Comparison of ENCODE assay signal across 8 cellular contexts in the genomic region with DNA sequence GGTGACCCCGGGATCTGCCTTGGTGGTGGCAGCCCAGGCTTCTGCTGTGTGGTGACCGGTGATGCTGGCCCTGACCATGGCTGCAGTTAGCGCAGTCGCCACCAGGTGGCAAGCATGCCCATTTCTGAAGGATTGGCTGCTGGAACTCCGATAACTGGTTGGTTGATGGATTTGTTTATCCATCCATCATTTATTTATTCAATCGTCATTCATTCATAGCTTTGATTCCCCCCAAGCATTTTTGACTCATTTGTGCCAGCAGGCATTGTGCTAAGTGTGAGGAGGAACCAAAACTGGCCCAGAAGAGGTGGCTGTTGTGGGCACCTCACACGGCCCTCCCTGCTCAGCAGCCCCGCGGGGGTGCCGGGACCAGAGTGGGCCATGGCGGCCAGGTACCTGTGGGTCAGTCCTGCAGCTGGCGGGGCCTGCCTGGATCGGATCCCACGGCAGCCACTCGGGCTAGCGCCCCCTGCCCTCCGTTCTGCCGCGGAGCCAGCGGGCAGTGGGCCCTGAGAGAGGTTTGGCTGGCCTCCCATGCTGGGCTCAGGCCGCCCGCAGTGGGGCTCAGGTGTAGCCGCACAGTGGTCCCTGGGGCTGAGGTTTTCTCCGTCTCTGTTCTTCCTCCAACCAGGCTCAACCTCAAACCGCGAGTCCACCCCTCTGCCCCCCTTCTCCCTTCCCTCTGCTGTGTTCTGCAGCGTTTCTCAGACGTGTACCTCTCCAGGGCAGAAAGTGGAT. TPM values are rescaled to one million over a fixed set of nuclear protein-coding genes. Genes with fewer than 3 reads are reported as not detected.
DNase-seq lines count a peak whose midpoint lies in the region; ATAC-seq and TF ChIP-seq lines count a peak whose summit lies in the region.

No MANE protein-coding gene starts in this region.

- H3K9me2 ChIP-seq in OCI-LY7 (ENCODE audit: insufficient read depth, low read length), result no peaks in the 10 kb centered on the region

- peak overlapping the region; percentile 32; the same call in 1 of the 2 replicates for H2AFZ ChIP-seq in OCI-LY7 (ENCODE audit: low read length)

- peak overlapping the region; percentile 97 for H3K27ac Mint-ChIP-seq in HFFc6
- peak overlapping the region in 2 of 10 donors; percentile 37 to 53 for H3K27ac Mint-ChIP-seq in naive thymus-derived CD8-positive, alpha-beta T cell

- DNase-seq in CD1c-positive myeloid dendritic cell (ENCODE audit: extremely low spot score), result peak; percentile 75
- DNase-seq in HFFc6, result peak; percentile 88
- DNase-seq in OCI-LY7 (ENCODE audit: low spot score), result peak; percentile 64
- DNase-seq in activated T-cell treated with anti-CD3 and anti-CD28 coated beads, Interleukin-2, amount 50 U/mL, for 1 hour, result peak; percentile 86
- DNase-seq in esophagus squamous epithelium (lab: John Stamatoyannopoulos, UW), result no peak
- peak; percentile 50 to 84 (median 73) for DNase-seq in naive thymus-derived CD8-positive, alpha-beta T cell
- DNase-seq in stimulated activated CD8-positive, alpha-beta memory T cell treated with anti-CD3 and anti-CD28 coated beads, Interleukin-7, amount 100 ng/mL, for 48 hours (ENCODE audit: extremely low read depth in 1 of 2, low read depth in 1 of 2), result peak; percentile 52 to 53

- no peak for TF ChIP-seq POLR2A in esophagus squamous epithelium (IDR thresholded peaks at IDR 0.05)

- H3K9me3 Mint-ChIP-seq in HFFc6, result no peaks in the 10 kb centered on the region
- H3K9me3 Mint-ChIP-seq in naive thymus-derived CD8-positive, alpha-beta T cell, result no peaks in the 10 kb centered on the region

- H3K27me3 Mint-ChIP-seq in HFFc6 (ENCODE audit: insufficient read depth), result no peaks in the 10 kb centered on the region; the same call in 1 of the 2 replicates
- H3K27me3 Mint-ChIP-seq in naive thymus-derived CD8-positive, alpha-beta T cell, result peaks cover 14 to 38% (median 23%) of the 10 kb centered on the region in 5 donors

- H3K4me3 ChIP-seq in OCI-LY7 (ENCODE audit: low read depth, low read length, poor library complexity, severe bottlenecking) (no peak overlapping the region), esophagus squamous epithelium (peak overlapping the region in 3 of 4 donors; percentile 26 to 54 (median 30))

- BruUV-seq in OCI-LY7 (replicated peaks; lab: Mats Ljungman, UMichigan), result no TSS peak

- POLR2A ChIA-PET in OCI-LY7 (lab: Charles Lee), result no interaction called here
- POLR2A ChIA-PET in naive thymus-derived CD8-positive, alpha-beta T cell (lab: Charles Lee), result no interaction called here

- H3K79me2 ChIP-seq in OCI-LY7 (ENCODE audit: insufficient read depth, low read depth, low read length), result no peaks in the 10 kb centered on the region

- H3K4me1 ChIP-seq in OCI-LY7 (ENCODE audit: insufficient read depth, low read length, poor library complexity, severe bottlenecking), result peaks cover 4% of the 10 kb centered on the region
- H3K4me1 ChIP-seq in esophagus squamous epithelium, result peaks cover 15 to 22% (median 18%) of the 10 kb centered on the region in 3 donors

- peak overlapping the region; percentile 15 for H3K4me2 ChIP-seq in OCI-LY7 (ENCODE audit: low read length)

- no peaks in the 10 kb centered on the region for H4K20me1 ChIP-seq in OCI-LY7 (ENCODE audit: insufficient read depth, low read length)

- H3K4me3 Mint-ChIP-seq in HFFc6, result peak overlapping the region; percentile 88
- peak overlapping the region in 9 of 10 donors; percentile 7 to 70 (median 40) for H3K4me3 Mint-ChIP-seq in naive thymus-derived CD8-positive, alpha-beta T cell

- CTCF ChIA-PET in OCI-LY7 (lab: Charles Lee; ENCODE audit: unreplicated experiment), result interaction anchor here (1.3 kb wide), 1 partner anchor 60 kb away, joined by 4 read pairs; no protein-coding TSS in a partner anchor

- no peak overlapping the region for H3K27ac ChIP-seq in OCI-LY7 (ENCODE audit: low read depth, low read length, poor library complexity, severe bottlenecking)
- H3K27ac ChIP-seq in esophagus squamous epithelium, result peak overlapping the region in 3 of 4 donors; percentile 22 to 68 (median 50)

- ATAC-seq in naive thymus-derived CD8-positive, alpha-beta T cell, result peak; percentile 84 to 92
- ATAC-seq in GM21381 (IDR thresholded peaks at IDR 0.05; ENCODE audit: unreplicated experiment), result no peak

- H3K36me3 ChIP-seq in OCI-LY7 (ENCODE audit: insufficient read depth, low read length), result no peaks in the 10 kb centered on the region
- no peaks in the 10 kb centered on the region for H3K36me3 ChIP-seq in esophagus squamous epithelium

- peaks cover 0 to 7% (median 0%) of the 10 kb centered on the region in 4 donors for H3K27me3 ChIP-seq in esophagus squamous epithelium

- H3K9me3 ChIP-seq in OCI-LY7 (ENCODE audit: low read length), result peaks cover 15% of the 10 kb centered on the region
- H3K9me3 ChIP-seq in esophagus squamous epithelium, result no peaks in the 10 kb centered on the region

- TF ChIP-seq CTCF in HFFc6 (IDR thresholded peaks at IDR 0.05) (peak; percentile 99), OCI-LY7 (conservative IDR thresholded peaks at IDR 0.05; ENCODE audit: low read length) (peak; percentile 96), esophagus squamous epithelium (IDR thresholded peaks at IDR 0.05) (peak; percentile 79 to 98 (median 97))

- H3K4me1 Mint-ChIP-seq in HFFc6 (ENCODE audit: low read depth), result peaks cover 42% of the 10 kb centered on the region
- H3K4me1 Mint-ChIP-seq in naive thymus-derived CD8-positive, alpha-beta T cell, result peaks cover 6 to 20% (median 9%) of the 10 kb centered on the region in 4 donors

- intact Hi-C loops in OCI-LY7 (cut with micrococcal nuclease; ENCODE audit: unreplicated experiment), result loop anchor here (1.0 to 2.0 kb wide), 3 partner anchors 29 to 68 kb away; a partner anchor contains a TSS
- intact Hi-C loops in esophagus squamous epithelium (cut with DNase I), result loop anchor here (5.0 kb wide), 1 partner anchor 60 kb away; no protein-coding TSS in a partner anchor

- 0% methylated on average over 9 to 14 of the region's 28 CpGs for WGBS in esophagus squamous epithelium, 2 donors

- H3K36me3 Mint-ChIP-seq in HFFc6 (ENCODE audit: low read depth), result no peaks in the 10 kb centered on the region
- peaks cover 0 to 2% (median 0%) of the 10 kb centered on the region in 3 donors for H3K36me3 Mint-ChIP-seq in naive thymus-derived CD8-positive, alpha-beta T cell

RNA-seq across cellular contexts. Expression of a gene that starts 28.8 kb away (rescaled TPM):
- 100 to 1,000 TPM; 272 to 319 (median 288) TPM for total RNA-seq in HFFc6 (2021; fragmentation: NEBNext Ultra II Directional; extraction: Animal tissue kit (Norgen Biotek cat#: 25700))
- 23.2 and 30.7 TPM in 2 replicates for total RNA-seq in OCI-LY7 (2014; rRNA removed; shearing (Covaris generic))
- 15.2 and 15.6 TPM in 2 replicates for total RNA-seq in OCI-LY7 (2022)
- 10 to 100 TPM; 44.4 to 86.3 (median 77.0) TPM for total RNA-seq in esophagus squamous epithelium
- total RNA-seq in naive thymus-derived CD8-positive, alpha-beta T cell, result 1 to 10 TPM; 8.0 to 8.5 TPM
- 1 to 10 TPM in 2 of 3 donors, under 1 TPM in 1; 0.40 to 1.5 (median 1.4) TPM for polyA plus RNA-seq in naive thymus-derived CD8-positive, alpha-beta T cell

RNA-seq across cellular contexts. Expression of a gene that starts 32.0 kb away (rescaled TPM):
- not detected for total RNA-seq in HFFc6 (2021; fragmentation: NEBNext Ultra II Directional; extraction: Animal tissue kit (Norgen Biotek cat#: 25700))
- not detected in 2 replicates for total RNA-seq in OCI-LY7 (2014; rRNA removed; shearing (Covaris generic))
- total RNA-seq in OCI-LY7 (2022), result not detected in 2 replicates
- 1 to 10 TPM in 3 of 4 donors, under 1 TPM in 1; 0.76 to 2.0 (median 1.4) TPM for total RNA-seq in esophagus squamous epithelium
- under 1 TPM in 1 of 2 experiments, not detected in 1; 0.18 TPM for total RNA-seq in naive thymus-derived CD8-positive, alpha-beta T cell
- polyA plus RNA-seq in naive thymus-derived CD8-positive, alpha-beta T cell, result under 1 TPM; 0.09 to 0.32 (median 0.26) TPM

RNA-seq across cellular contexts. Expression of a gene that starts 58.1 kb away (rescaled TPM):
- total RNA-seq in HFFc6 (2021; fragmentation: NEBNext Ultra II Directional; extraction: Animal tissue kit (Norgen Biotek cat#: 25700)), result not detected
- 0.28 and 0.47 TPM in 2 replicates for total RNA-seq in OCI-LY7 (2014; rRNA removed; shearing (Covaris generic))
- total RNA-seq in OCI-LY7 (2022) (0.27 and 1.3 TPM in 2 replicates), esophagus squamous epithelium (under 1 TPM in 2 of 4 donors, not detected in 2; 0.13 to 0.67 TPM)
- 1 to 10 TPM in 1 of 2 experiments, under 1 TPM in 1; 0.88 to 1.4 TPM for total RNA-seq in naive thymus-derived CD8-positive, alpha-beta T cell
- polyA plus RNA-seq in naive thymus-derived CD8-positive, alpha-beta T cell, result under 1 TPM in 1 of 3 donors, not detected in 2; 0.11 TPM
